8 cellular contexts compared by ENCODE assay signal in the genomic region with DNA sequence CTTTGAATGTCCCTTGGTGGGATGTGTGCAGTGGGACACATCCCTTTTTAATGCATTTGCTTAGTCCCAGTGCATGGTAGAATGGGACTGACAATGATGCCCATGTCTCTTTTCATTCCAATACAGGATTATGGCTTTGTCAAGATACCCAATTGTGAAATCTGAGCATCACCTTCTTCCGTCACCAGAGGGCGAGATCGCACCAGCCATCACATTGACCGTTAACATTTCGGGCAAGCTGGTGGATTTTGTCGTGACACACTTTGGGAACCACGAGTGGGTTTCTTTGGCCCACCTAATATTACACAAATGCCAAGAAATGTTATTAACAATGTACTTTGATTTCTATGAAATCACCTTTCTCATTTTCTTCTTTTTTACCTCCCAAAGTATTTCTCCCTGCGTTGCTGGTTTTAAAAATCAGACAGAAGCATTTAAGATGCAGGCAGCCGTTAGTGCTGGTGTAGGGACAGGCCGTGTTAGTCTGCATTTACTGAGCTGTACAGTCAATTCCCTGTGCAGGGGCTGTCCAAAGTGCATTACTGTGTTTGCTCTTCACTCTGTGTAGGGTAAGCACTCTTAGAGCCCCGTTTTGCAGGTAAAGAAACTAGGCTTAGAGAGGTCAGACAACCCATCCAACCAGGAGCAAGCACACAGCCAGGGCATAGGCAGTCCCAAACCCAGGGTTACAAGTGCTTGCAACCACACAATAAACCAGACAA. TPM values are rescaled to one million over a fixed set of nuclear protein-coding genes. Genes with fewer than 3 reads are reported as not detected.
DNase-seq lines count a peak whose midpoint lies in the region; ATAC-seq and TF ChIP-seq lines count a peak whose summit lies in the region.

No MANE protein-coding gene starts in this region.

- POLR2A ChIA-PET in AG04450 (lab: Yijun Ruan, JAX), result no interaction called here

- no peak overlapping the region for H3K4me3 Mint-ChIP-seq in activated T-cell treated with anti-CD3 and anti-CD28 coated beads, Interleukin-2, amount 50 U/mL, for 4 hours

- DNase-seq in AG04450 (ENCODE audit: low read depth, low spot score) (no peak), GM06990 (ENCODE audit: extremely low read depth, insufficient read length) (no peak), NCI-H2227 (lab: John Stamatoyannopoulos, UW; ENCODE audit: unreplicated experiment) (peak; percentile 46), choroid plexus epithelial cell (ENCODE audit: low read depth) (peak; percentile 32), stromal cell of bone marrow (ENCODE audit: low read depth) (peak; percentile 6)
- DNase-seq in activated T-cell treated with anti-CD3 and anti-CD28 coated beads, Interleukin-2, amount 50 U/mL, for 4 hours, result no peak

- peaks cover 30% of the 10 kb centered on the region for H3K27me3 Mint-ChIP-seq in activated T-cell treated with anti-CD3 and anti-CD28 coated beads, Interleukin-2, amount 50 U/mL, for 4 hours (ENCODE audit: low read depth)

- H3K4me1 Mint-ChIP-seq in activated T-cell treated with anti-CD3 and anti-CD28 coated beads, Interleukin-2, amount 50 U/mL, for 4 hours (ENCODE audit: low read depth), result no peaks in the 10 kb centered on the region

- H3K27ac ChIP-seq in AG04450 (ENCODE audit: low read depth, low read length), result no peak overlapping the region

- TF ChIP-seq CTCF in AG04450 (IDR thresholded peaks at IDR 0.05; ENCODE audit: low read depth, low read length), result peak; percentile 58
- TF ChIP-seq CTCF in GM06990 (IDR thresholded peaks at IDR 0.05; ENCODE audit: insufficient read depth, low read length, poor library complexity, severe bottlenecking), result peak; percentile 55
- TF ChIP-seq CTCF in choroid plexus epithelial cell (conservative IDR thresholded peaks at IDR 0.05; ENCODE audit: low read depth, low read length), result peak; percentile 63

- no peak for ATAC-seq in GM21423 (IDR thresholded peaks at IDR 0.05; ENCODE audit: unreplicated experiment)
- ATAC-seq in HG02642 (IDR thresholded peaks at IDR 0.05; ENCODE audit: poor library complexity, unreplicated experiment), result no peak
- ATAC-seq in activated T-cell treated with anti-CD3 and anti-CD28 coated beads, Interleukin-2, amount 50 U/mL, for 4 hours, result no peak

- H3K36me3 Mint-ChIP-seq in activated T-cell treated with anti-CD3 and anti-CD28 coated beads, Interleukin-2, amount 50 U/mL, for 4 hours (ENCODE audit: insufficient read depth), result no peaks in the 10 kb centered on the region

- H3K9me3 ChIP-seq in AG04450 (ENCODE audit: control insufficient read depth, insufficient read depth, low read length), result no peaks in the 10 kb centered on the region

- CTCF ChIA-PET in AG04450 (lab: Charles Lee), result no interaction called here

- no peaks in the 10 kb centered on the region for H3K9me3 Mint-ChIP-seq in activated T-cell treated with anti-CD3 and anti-CD28 coated beads, Interleukin-2, amount 50 U/mL, for 4 hours

- H3K27me3 ChIP-seq in AG04450 (ENCODE audit: control insufficient read depth, insufficient read depth, low read length) (no peaks in the 10 kb centered on the region), GM06990 (replicated peaks; ENCODE audit: control insufficient read depth, insufficient read depth, low read length) (no peaks in the 10 kb centered on the region; the same call in 1 of the 2 replicates)

- H3K4me3 ChIP-seq in AG04450 (ENCODE audit: low read depth, low read length), result no peak overlapping the region
- H3K4me3 ChIP-seq in GM06990 (replicated peaks; ENCODE audit: low read depth, low read length), result no peak overlapping the region
- H3K4me3 ChIP-seq in choroid plexus epithelial cell (ENCODE audit: low read depth, low read length), result no peak overlapping the region

- no peaks in the 10 kb centered on the region for H3K36me3 ChIP-seq in GM06990 (ENCODE audit: control insufficient read depth, insufficient read depth, low read length)

RNA-seq across cellular contexts. Expression of gene CWH43, which starts 46.5 kb away (rescaled TPM):
- not detected in 2 replicates for polyA plus RNA-seq in AG04450 (2011; rRNA removed)
- polyA minus RNA-seq in AG04450 (2011; rRNA and poly(A)+ RNA removed), result not detected in 2 replicates
- not detected for total RNA-seq in activated T-cell treated with anti-CD3 and anti-CD28 coated beads, Interleukin-2, amount 50 U/mL, for 4 hours

Comparison
In these comparisons a context has a peak if more than half of its experiments do, and no peak if none do; other contexts are left out.
1. DNase-seq: peak in NCI-H2227 (single experiment), choroid plexus epithelial cell (single experiment) and stromal cell of bone marrow (single experiment); none in AG04450 (single experiment), GM06990 (single experiment) and activated T-cell treated with anti-CD3 and anti-CD28 coated beads, Interleukin-2, amount 50 U/mL, for 4 hours (single experiment).
2. Peak in every context shown above with its lines, with median percentiles within 50 percentile points of each other: CTCF ChIP-seq.